25 cellular contexts compared by ENCODE assay signal in the genomic region with DNA sequence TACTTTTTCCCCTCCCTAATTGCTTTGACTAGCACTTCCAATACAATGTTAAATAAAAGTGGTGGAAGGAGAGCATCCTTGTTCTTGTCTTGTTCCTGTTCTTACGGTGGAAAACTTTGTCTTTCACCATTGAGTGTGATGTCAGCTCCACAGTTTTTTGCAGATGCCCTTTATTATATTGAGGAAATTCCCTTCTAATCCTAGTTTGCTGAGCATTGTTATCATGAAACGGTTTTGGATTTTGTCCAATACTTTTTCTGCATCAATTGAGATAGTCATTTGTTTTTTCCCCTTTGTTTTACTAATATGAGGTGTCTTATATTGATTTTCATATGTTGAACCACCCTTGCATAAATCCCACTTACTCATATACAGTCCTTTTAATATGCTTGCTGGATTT. TPM values are rescaled to one million over a fixed set of nuclear protein-coding genes. Genes with fewer than 3 reads are reported as not detected.
DNase-seq lines count a peak whose midpoint lies in the region; ATAC-seq and TF ChIP-seq lines count a peak whose summit lies in the region.
"Had no signal": no experiment of that assay in that cellular context is flagged by ENCODE, and none has a peak within 500 bp of the region (broad histone marks: within the 10 kb centered on the region; RNA-seq: fewer than 3 reads in every experiment).

No MANE protein-coding gene starts in this region.

- no peak overlapping the region for H3K27ac ChIP-seq in brain microvascular endothelial cell
- H3K27ac ChIP-seq: ovary, VCaP had no signal

- TF ChIP-seq CTCF in natural killer cell (IDR thresholded peaks at IDR 0.05) = no peak
- TF ChIP-seq CTCF in brain microvascular endothelial cell (IDR thresholded peaks at IDR 0.05; ENCODE audit: low read depth, low read length, missing control alignments) = no peak

- DNase-seq in natural killer cell = no peak
- DNase-seq in natural killer cell treated with Interleukin-12 subunit alpha and Interleukin-12 subunit beta and Interleukin-15 and Interleukin-18, amount 100 ng/mL, for 72 hours (ENCODE audit: low spot score) = no peak
- DNase-seq in NCI-H69 (lab: John Stamatoyannopoulos, UW) = peak; percentile 23
- DNase-seq in effector memory CD8-positive, alpha-beta T cell = no peak
- DNase-seq in stimulated activated naive B cell treated with anti-CD40 and anti-IgM and Interleukin-4, amounts not matched to agents 10 μg/mL and 1 μg/mL and 100 μg/mL, for 72 hours = no peak
- DNase-seq in NCI-H524 treated with DMSO at 0.1 percent for 48 hours (lab: John Stamatoyannopoulos, UW) = no peak
- DNase-seq in brain microvascular endothelial cell = no peak
- DNase-seq: activated CD4-positive, alpha-beta T cell treated with anti-CD3 and anti-CD28 coated beads, Interleukin-2, amount 10 ng/mL, durations not matched to agents 24 days and 14 days; activated naive CD8-positive, alpha-beta T cell treated with anti-CD3 and anti-CD28 coated beads, Interleukin-2, amount 10 ng/mL, durations not matched to agents 7 days and 5 days; C1 segment of cervical spinal cord; hypothalamus; left ventricle myocardium superior; midbrain; NCI-H187; nephron progenitor cell; ovary; right cardiac atrium; RPMI8226; stimulated activated CD4-positive, alpha-beta T cell treated with anti-CD3 and anti-CD28 coated beads, Interleukin-4, amount 100 ng/mL, for 1 hour; stimulated activated naive CD4-positive, alpha-beta T cell had no signal

- no peak overlapping the region for H3K4me3 Mint-ChIP-seq in natural killer cell
- no peak overlapping the region for H3K4me3 Mint-ChIP-seq in natural killer cell treated with Interleukin-12 subunit alpha and Interleukin-12 subunit beta and Interleukin-15 and Interleukin-18, amount 100 ng/mL, for 72 hours
- no peak overlapping the region for H3K4me3 Mint-ChIP-seq in effector memory CD8-positive, alpha-beta T cell
- H3K4me3 Mint-ChIP-seq in stimulated activated naive B cell treated with anti-CD40 and anti-IgM and Interleukin-4, amounts not matched to agents 10 μg/mL and 1 μg/mL and 100 μg/mL, for 72 hours = no peak overlapping the region
- H3K4me3 Mint-ChIP-seq: activated CD4-positive, alpha-beta T cell treated with anti-CD3 and anti-CD28 coated beads, Interleukin-2, amount 10 ng/mL, durations not matched to agents 24 days and 14 days; activated naive CD8-positive, alpha-beta T cell treated with anti-CD3 and anti-CD28 coated beads, Interleukin-2, amount 10 ng/mL, durations not matched to agents 7 days and 5 days; nephron progenitor cell; T-helper 2 cell treated with Interferon-gamma antibody and Interleukin-4, amounts not matched to agents 5 μg/mL and 100 μg/mL, for 36 hours had no signal

- peaks cover 0 to 2% of the 10 kb centered on the region in 2 donors for H3K9me3 Mint-ChIP-seq in natural killer cell
- H3K9me3 Mint-ChIP-seq in natural killer cell treated with Interleukin-12 subunit alpha and Interleukin-12 subunit beta and Interleukin-15 and Interleukin-18, amount 100 ng/mL, for 72 hours = no peaks in the 10 kb centered on the region
- H3K9me3 Mint-ChIP-seq in effector memory CD8-positive, alpha-beta T cell = no peaks in the 10 kb centered on the region
- H3K9me3 Mint-ChIP-seq in stimulated activated naive B cell treated with anti-CD40 and anti-IgM and Interleukin-4, amounts not matched to agents 10 μg/mL and 1 μg/mL and 100 μg/mL, for 72 hours = peaks cover 5 to 7% of the 10 kb centered on the region in 2 donors
- H3K9me3 Mint-ChIP-seq: activated CD4-positive, alpha-beta T cell treated with anti-CD3 and anti-CD28 coated beads, Interleukin-2, amount 10 ng/mL, durations not matched to agents 24 days and 14 days had no signal

- ATAC-seq in natural killer cell = no peak
- ATAC-seq in natural killer cell treated with Interleukin-12 subunit alpha and Interleukin-12 subunit beta and Interleukin-15 and Interleukin-18, amount 100 ng/mL, for 72 hours = no peak
- ATAC-seq in effector memory CD8-positive, alpha-beta T cell (replicated peaks) = no peak
- ATAC-seq in stimulated activated naive B cell treated with anti-CD40 and anti-IgM and Interleukin-4, amounts not matched to agents 10 μg/mL and 1 μg/mL and 100 μg/mL, for 72 hours (replicated peaks) = no peak
- no peak for ATAC-seq in GM21619 (IDR thresholded peaks at IDR 0.05; ENCODE audit: unreplicated experiment)
- ATAC-seq: K562, left ventricle myocardium superior, SK-N-SH treated with all-trans-retinoic acid at 6 μM for 48 hours had no signal

- no peaks in the 10 kb centered on the region for H3K27me3 Mint-ChIP-seq in natural killer cell (ENCODE audit: low read depth in 2 of 2)
- H3K27me3 Mint-ChIP-seq in natural killer cell treated with Interleukin-12 subunit alpha and Interleukin-12 subunit beta and Interleukin-15 and Interleukin-18, amount 100 ng/mL, for 72 hours = no peaks in the 10 kb centered on the region
- no peaks in the 10 kb centered on the region for H3K27me3 Mint-ChIP-seq in effector memory CD8-positive, alpha-beta T cell
- H3K27me3 Mint-ChIP-seq in stimulated activated naive B cell treated with anti-CD40 and anti-IgM and Interleukin-4, amounts not matched to agents 10 μg/mL and 1 μg/mL and 100 μg/mL, for 72 hours = no peaks in the 10 kb centered on the region
- H3K27me3 Mint-ChIP-seq: activated CD4-positive, alpha-beta T cell treated with anti-CD3 and anti-CD28 coated beads, Interleukin-2, amount 10 ng/mL, durations not matched to agents 24 days and 14 days; activated naive CD8-positive, alpha-beta T cell treated with anti-CD3 and anti-CD28 coated beads, Interleukin-2, amount 10 ng/mL, durations not matched to agents 7 days and 5 days had no signal

- peak overlapping the region; percentile 80 to 86 for H3K27ac Mint-ChIP-seq in natural killer cell
- peak overlapping the region in 1 of 2 donors; percentile 10 for H3K27ac Mint-ChIP-seq in natural killer cell treated with Interleukin-12 subunit alpha and Interleukin-12 subunit beta and Interleukin-15 and Interleukin-18, amount 100 ng/mL, for 72 hours
- H3K27ac Mint-ChIP-seq in effector memory CD8-positive, alpha-beta T cell = peak overlapping the region; percentile 13 to 44
- peak overlapping the region; percentile 57 for H3K27ac Mint-ChIP-seq in stimulated activated naive B cell treated with anti-CD40 and anti-IgM and Interleukin-4, amounts not matched to agents 10 μg/mL and 1 μg/mL and 100 μg/mL, for 72 hours
- H3K27ac Mint-ChIP-seq: activated naive CD8-positive, alpha-beta T cell treated with anti-CD3 and anti-CD28 coated beads, Interleukin-2, amount 10 ng/mL, durations not matched to agents 7 days and 5 days; nephron progenitor cell; T-helper 2 cell treated with Interferon-gamma antibody and Interleukin-4, amounts not matched to agents 5 μg/mL and 100 μg/mL, for 36 hours had no signal

- in situ Hi-C loops in brain microvascular endothelial cell (cut with HindIII; ENCODE audit: low pct_ligation_motif_present, low sequenced_read_pairs) = no loop called here

- H3K36me3 ChIP-seq in brain microvascular endothelial cell (replicated peaks) = peaks cover 2% of the 10 kb centered on the region
- H3K36me3 ChIP-seq: ovary had no signal

- no peaks in the 10 kb centered on the region for H3K36me3 Mint-ChIP-seq in natural killer cell
- peaks cover 10% of the 10 kb centered on the region for H3K36me3 Mint-ChIP-seq in natural killer cell treated with Interleukin-12 subunit alpha and Interleukin-12 subunit beta and Interleukin-15 and Interleukin-18, amount 100 ng/mL, for 72 hours
- H3K36me3 Mint-ChIP-seq in effector memory CD8-positive, alpha-beta T cell (ENCODE audit: insufficient read depth) = peaks cover 20% of the 10 kb centered on the region
- H3K36me3 Mint-ChIP-seq in stimulated activated naive B cell treated with anti-CD40 and anti-IgM and Interleukin-4, amounts not matched to agents 10 μg/mL and 1 μg/mL and 100 μg/mL, for 72 hours = peaks cover 29 to 48% of the 10 kb centered on the region in 2 donors

- peaks cover 62 to 73% of the 10 kb centered on the region in 2 donors for H3K4me1 Mint-ChIP-seq in natural killer cell
- H3K4me1 Mint-ChIP-seq in natural killer cell treated with Interleukin-12 subunit alpha and Interleukin-12 subunit beta and Interleukin-15 and Interleukin-18, amount 100 ng/mL, for 72 hours (ENCODE audit: low read depth in 2 of 2) = peaks cover 54 to 58% of the 10 kb centered on the region in 2 donors
- peaks cover 36 to 67% of the 10 kb centered on the region in 2 donors for H3K4me1 Mint-ChIP-seq in effector memory CD8-positive, alpha-beta T cell (ENCODE audit: low read depth in 2 of 2)
- peaks cover 37 to 76% of the 10 kb centered on the region in 2 donors for H3K4me1 Mint-ChIP-seq in stimulated activated naive B cell treated with anti-CD40 and anti-IgM and Interleukin-4, amounts not matched to agents 10 μg/mL and 1 μg/mL and 100 μg/mL, for 72 hours

- intact Hi-C loops in natural killer cell (cut with micrococcal nuclease) = loop anchor here (5.0 kb wide), 2 partner anchors 76 to 186 kb away; a partner anchor contains a TSS

- H3K4me3 ChIP-seq in brain microvascular endothelial cell (ENCODE audit: low read depth, low read length) = no peak overlapping the region
- H3K4me3 ChIP-seq: K562, ovary had no signal

- H3K27me3 ChIP-seq in brain microvascular endothelial cell (replicated peaks) = no peaks in the 10 kb centered on the region
- H3K27me3 ChIP-seq: ovary had no signal

RNA-seq across cellular contexts. Expression of a gene that starts 19.9 kb away (rescaled TPM):
- total RNA-seq in natural killer cell = 1 to 10 TPM; 1.9 to 3.6 (median 2.8) TPM
- 1 to 10 TPM; 3.4 to 8.7 TPM for total RNA-seq in natural killer cell treated with Interleukin-12 subunit alpha and Interleukin-12 subunit beta and Interleukin-15 and Interleukin-18, amount 100 ng/mL, for 72 hours
